Comparison of ENCODE assay signal across 8 cellular contexts in the genomic region with DNA sequence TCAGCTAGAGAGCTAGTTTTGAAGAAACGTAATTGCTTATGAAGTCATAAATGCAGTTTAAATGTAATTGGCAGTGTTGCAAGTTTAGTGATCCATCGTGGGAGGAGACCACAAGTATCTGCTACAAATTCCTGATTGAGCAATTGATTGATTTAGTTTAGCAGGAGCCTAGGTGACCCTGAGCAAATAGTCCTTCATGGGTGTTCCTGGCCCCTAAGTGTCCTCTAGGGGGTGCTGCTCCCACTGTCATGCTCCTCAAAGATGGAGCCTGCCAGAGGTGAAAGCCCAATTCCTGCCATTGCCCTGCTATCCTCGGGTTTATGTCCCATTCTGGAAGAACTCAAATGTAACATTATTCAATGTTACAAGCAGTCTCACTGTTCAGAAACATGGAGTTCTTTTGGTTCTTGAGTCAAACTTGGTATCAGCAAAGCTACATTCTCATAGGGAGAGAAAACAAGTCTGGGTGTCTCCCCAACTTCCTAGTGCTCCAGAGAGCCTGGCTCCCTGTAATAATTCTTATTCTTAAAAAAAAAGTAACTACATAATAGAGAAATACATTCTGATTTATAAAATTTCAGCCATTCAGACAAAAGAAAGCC. TPM values are rescaled to one million over a fixed set of nuclear protein-coding genes. Genes with fewer than 3 reads are reported as not detected.
DNase-seq lines count a peak whose midpoint lies in the region; ATAC-seq and TF ChIP-seq lines count a peak whose summit lies in the region.

No MANE protein-coding gene starts in this region.

- no peak overlapping the region for H2BK15ac ChIP-seq in IMR-90 (ENCODE audit: low read depth, low read length)

- H3K18ac ChIP-seq in IMR-90 (ENCODE audit: low read depth, low read length) = no peak overlapping the region

- H2AFZ ChIP-seq in IMR-90 (replicated peaks; ENCODE audit: low read length, poor library complexity) = no peak overlapping the region

- BruUV-seq in IMR-90 (replicated peaks; lab: Mats Ljungman, UMichigan) = no TSS peak

- H2AK9ac ChIP-seq in IMR-90 (replicated peaks; ENCODE audit: low read depth, low read length, poor library complexity) = no peak overlapping the region

- WGBS in IMR-90 (ENCODE audit: extremely low coverage in 2 of 2, insufficient read length in 1 of 2), 2 experiments = no CpG with 5 or more reads among the region's 3 CpGs

- in situ Hi-C loops in IMR-90 (cut with MboI; ENCODE audit: low sequenced_read_pairs) = no loop called here

- no peak overlapping the region for H3K4ac ChIP-seq in IMR-90 (ENCODE audit: low read depth, low read length)

- H3K4me2 ChIP-seq in IMR-90 (ENCODE audit: low read depth, low read length) = no peak overlapping the region

- TF ChIP-seq CTCF in GM12873 (IDR thresholded peaks at IDR 0.05; ENCODE audit: insufficient read depth, low read depth, low read length, missing control alignments) = peak; percentile 97
- TF ChIP-seq CTCF in IMR-90 (conservative IDR thresholded peaks at IDR 0.05; ENCODE audit: low read depth, low read length) = peak; percentile 70

- H3K23ac ChIP-seq in IMR-90 (ENCODE audit: low read depth, low read length) = no peak overlapping the region

- H3K9me3 ChIP-seq in IMR-90 (ENCODE audit: control insufficient read depth, insufficient read depth, low read length) (no peaks in the 10 kb centered on the region), SJSA1 (replicated peaks) (no peaks in the 10 kb centered on the region)

- CTCF ChIA-PET in IMR-90 (lab: Yijun Ruan, JAX) = interaction anchor here (1.1 kb wide), 1 partner anchor 12 kb away, joined by 3 read pairs; no protein-coding TSS in a partner anchor

- H3K4me1 ChIP-seq in IMR-90 (ENCODE audit: control insufficient read depth, insufficient read depth, low read length) (no peaks in the 10 kb centered on the region), SJSA1 (replicated peaks) (no peaks in the 10 kb centered on the region)

- no peak overlapping the region for H2BK120ac ChIP-seq in IMR-90 (ENCODE audit: low read depth, low read length)

- no peak overlapping the region for H2AK5ac ChIP-seq in IMR-90 (ENCODE audit: low read depth, low read length)

- intact Hi-C loops in IMR-90 (cut with micrococcal nuclease) = loop anchor here (1.0 kb wide), 2 partner anchors 103 to 132 kb away; no protein-coding TSS in a partner anchor
- intact Hi-C loops in head of caudate nucleus (cut with DNase I) = no loop called here

- no peaks in the 10 kb centered on the region for H3K79me1 ChIP-seq in IMR-90 (ENCODE audit: low read depth in 1 of 2, low read length in 2 of 2)

- no peaks in the 10 kb centered on the region for H4K20me1 ChIP-seq in IMR-90 (ENCODE audit: insufficient read depth, low read length)

- H3K9me1 ChIP-seq in IMR-90 (ENCODE audit: insufficient read depth, low read length) = no peaks in the 10 kb centered on the region

- H3K9ac ChIP-seq in IMR-90 (ENCODE audit: low read depth, low read length) = no peak overlapping the region

- H3K56ac ChIP-seq in IMR-90 (ENCODE audit: extremely low read depth, insufficient read depth, low read length) = no peak overlapping the region

- H2BK20ac ChIP-seq in IMR-90 (ENCODE audit: low read depth, low read length) = no peak overlapping the region

- no peak overlapping the region for H4K8ac ChIP-seq in IMR-90 (ENCODE audit: low read depth in 2 of 2, low read length in 2 of 2)

- TF ChIP-seq POLR2A in IMR-90 (IDR thresholded peaks at IDR 0.05; ENCODE audit: low read depth, low read length) = no peak

- H4K5ac ChIP-seq in IMR-90 (ENCODE audit: low read depth, low read length) = no peak overlapping the region

- no peak overlapping the region for H3K14ac ChIP-seq in IMR-90 (replicated peaks; ENCODE audit: low read depth, low read length)

- peak; percentile 88 for ATAC-seq in IMR-90 (ENCODE audit: low read depth)
- no peak for ATAC-seq in GM18498 (IDR thresholded peaks at IDR 0.05; ENCODE audit: unreplicated experiment)
- no peak for ATAC-seq in HG03442 (IDR thresholded peaks at IDR 0.05; ENCODE audit: unreplicated experiment)

- no peak overlapping the region for H4K91ac ChIP-seq in IMR-90 (ENCODE audit: insufficient read depth, low read depth, low read length)

- peak; percentile 75 for TF ChIP-seq RAD21 in IMR-90 (IDR thresholded peaks at IDR 0.05; ENCODE audit: low read length)

- H3K27ac ChIP-seq in IMR-90 (ENCODE audit: insufficient read depth, low read length) (no peak overlapping the region), SJSA1 (no peak overlapping the region)

- dilution Hi-C loops in IMR-90 (cut with HindIII; ENCODE audit: low sequenced_read_pairs, unreplicated experiment) = no loop called here

- POLR2A ChIA-PET in IMR-90 (lab: Charles Lee; ENCODE audit: unreplicated experiment) = no interaction called here

- no peak overlapping the region for H3K4me3 ChIP-seq in IMR-90 (ENCODE audit: insufficient read depth, low read depth, low read length)
- H3K4me3 ChIP-seq in SJSA1 = no peak overlapping the region

- no peaks in the 10 kb centered on the region for H3K27me3 ChIP-seq in IMR-90 (ENCODE audit: control insufficient read depth, insufficient read depth, low read length)
- no peaks in the 10 kb centered on the region for H3K27me3 ChIP-seq in SJSA1 (replicated peaks)

- no peak overlapping the region for H2BK5ac ChIP-seq in IMR-90 (ENCODE audit: low read depth, low read length, poor library complexity, severe bottlenecking)

- H3K36me3 ChIP-seq in IMR-90 (ENCODE audit: control insufficient read depth, insufficient read depth, low read length) = no peaks in the 10 kb centered on the region
- no peaks in the 10 kb centered on the region for H3K36me3 ChIP-seq in SJSA1

- DNase-seq in IMR-90 (peak; percentile 54), SJSA1 (ENCODE audit: low read depth in 1 of 2, low spot score in 2 of 2) (peak; percentile 10 to 51), head of caudate nucleus (peak; percentile 4 to 83 (median 52)), pulmonary artery endothelial cell (ENCODE audit: low read depth, low spot score) (peak; percentile 19)
- peak; percentile 89 for DNase-seq in activated effector memory CD4-positive, alpha-beta T cell treated with anti-CD3 and anti-CD28 coated beads, Interleukin-2, amount 50 U/mL, for 16 hours

TF ChIP-seq in IMR-90, 13 proteins besides CTCF, POLR2A, EP300 and RAD21:
- TF ChIP-seq SMC3 (IDR thresholded peaks at IDR 0.05; ENCODE audit: low read depth, low read length) (peak; percentile 56), CEBPB (IDR thresholded peaks at IDR 0.05; ENCODE audit: low read depth, low read length) (peak; percentile 54), MAZ (IDR thresholded peaks at IDR 0.05; ENCODE audit: borderline replicate concordance, low read depth, low read length) (no peak), NFE2L2 (IDR thresholded peaks at IDR 0.05; ENCODE audit: low read depth, low read length) (no peak), MXI1 (IDR thresholded peaks at IDR 0.05; ENCODE audit: borderline replicate concordance, low read depth, low read length) (no peak)

RNA-seq across cellular contexts. Expression of gene SENP5, which starts 29.8 kb away (rescaled TPM):
- total RNA-seq in IMR-90 (2012; rRNA removed) = 44.4 and 45.5 TPM in 2 replicates
- 6.2 and 7.4 TPM in 2 replicates for polyA plus RNA-seq in IMR-90 (2012; rRNA removed)
- 1.6 and 1.8 TPM in 2 replicates for polyA plus RNA-seq in IMR-90 (2012; cell fraction: cytosol; rRNA removed)
- polyA plus RNA-seq in IMR-90 (2012; cell fraction: nucleus; rRNA removed; ENCODE audit: low replicate concordance) = 3.2 and 16.0 TPM in 2 replicates
- 35.6 and 43.0 TPM in 2 replicates for total RNA-seq in SJSA1 (2014; rRNA removed; shearing (Covaris generic))
- 44.5 and 51.4 TPM in 2 replicates for total RNA-seq in pulmonary artery endothelial cell

Comparison
In these comparisons a context has a peak if more than half of its experiments do, and no peak if none do; other contexts are left out.
1. DNase-seq: peak in every context shown above with its lines; median percentile 89 in activated effector memory CD4-positive, alpha-beta T cell treated with anti-CD3 and anti-CD28 coated beads, Interleukin-2, amount 50 U/mL, for 16 hours; 54 in IMR-90; 52 in head of caudate nucleus; 30 in SJSA1; 19 in pulmonary artery endothelial cell.